In genomic region chr15:70069716-70070115, GRCh38 we compare ENCODE assay signal across 9 cellular contexts.
"Had no signal": no experiment of that assay in that cellular context is flagged by ENCODE, and none has a peak within 500 bp of the region (broad histone marks: within the 10 kb centered on the region; RNA-seq: fewer than 3 reads in every experiment).

No MANE protein-coding gene starts in this region.

- H2AFZ ChIP-seq: GM23338 had no signal

- H3K4me3 Mint-ChIP-seq: GM23338, H9 had no signal

- H3K27ac Mint-ChIP-seq: GM23338 had no signal

- H3K9me3 Mint-ChIP-seq: GM23338, H9 had no signal

- ATAC-seq: GM23338, K562 had no signal

- DNase-seq: H9, HCEC 1CT, IMR-90, KG1 had no signal

- H3K4me3 ChIP-seq: GM23338, K562 had no signal

- FAIRE-seq: H1, H54, HTR-8/SVneo, K562 had no signal

- H3K4me2 ChIP-seq: GM23338 had no signal
